In genomic region chr3:71050521-71051258, GRCh38 we compare ENCODE assay signal across 8 cellular contexts.
DNase-seq lines count a peak whose midpoint lies in the region; ATAC-seq lines count a peak whose summit lies in the region.

No MANE protein-coding gene starts in this region.

- H3K27me3 ChIP-seq in right cardiac atrium (ENCODE audit: control insufficient read depth, insufficient read depth), result no peaks in the 10 kb centered on the region

- no peaks in the 10 kb centered on the region for H3K9me3 ChIP-seq in right cardiac atrium (ENCODE audit: control insufficient read depth, low read length)

- H3K4me1 Mint-ChIP-seq in activated T-cell treated with anti-CD3 and anti-CD28 coated beads, Interleukin-2, amount 50 U/mL, for 72 hours (ENCODE audit: low read depth), result peaks cover 68% of the 10 kb centered on the region

- H3K27me3 Mint-ChIP-seq in activated T-cell treated with anti-CD3 and anti-CD28 coated beads, Interleukin-2, amount 50 U/mL, for 72 hours (ENCODE audit: low read depth), result no peaks in the 10 kb centered on the region

- H3K9me3 Mint-ChIP-seq in activated T-cell treated with anti-CD3 and anti-CD28 coated beads, Interleukin-2, amount 50 U/mL, for 72 hours, result no peaks in the 10 kb centered on the region

- H3K4me3 Mint-ChIP-seq in activated T-cell treated with anti-CD3 and anti-CD28 coated beads, Interleukin-2, amount 50 U/mL, for 72 hours, result peak overlapping the region; percentile 69 to 85

- peak; percentile 91 to 93 for ATAC-seq in activated CD4-positive, CD25-positive, alpha-beta regulatory T cell treated with anti-CD3 and anti-CD28 coated beads, Interleukin-2, amount 50 U/mL, for 24 hours
- ATAC-seq in activated T-cell treated with anti-CD3 and anti-CD28 coated beads, Interleukin-2, amount 50 U/mL, for 72 hours (replicated peaks in 1 of 2), result peak; percentile 87 to 93
- no peak for ATAC-seq in right cardiac atrium
- ATAC-seq in HG02763 (IDR thresholded peaks at IDR 0.05; ENCODE audit: unreplicated experiment), result no peak
- no peak for ATAC-seq in HG02938 (IDR thresholded peaks at IDR 0.05; ENCODE audit: unreplicated experiment)

- H3K27ac ChIP-seq in right cardiac atrium (ENCODE audit: low read length) (peak overlapping the region; percentile 51), substantia nigra (ENCODE audit: low read depth, low read length, poor library complexity, severe bottlenecking) (peak overlapping the region; percentile 86)

- WGBS in right cardiac atrium, result 49% methylated on average over 6 of the region's 6 CpGs

- DNase-seq in activated CD4-positive, CD25-positive, alpha-beta regulatory T cell (lab: John Stamatoyannopoulos, UW), result no peak
- peak; percentile 55 to 63 for DNase-seq in activated T-cell treated with anti-CD3 and anti-CD28 coated beads, Interleukin-2, amount 50 U/mL, for 72 hours
- DNase-seq in right cardiac atrium, result no peak
- DNase-seq in substantia nigra (lab: John Stamatoyannopoulos, UW), result peak in 18 of 49 donors; percentile 7 to 71 (median 24)
- DNase-seq in HuH-7.5 (ENCODE audit: low spot score), result no peak

- intact Hi-C loops in right cardiac atrium (cut with DNase I), result no loop called here

- H3K27ac Mint-ChIP-seq in activated T-cell treated with anti-CD3 and anti-CD28 coated beads, Interleukin-2, amount 50 U/mL, for 72 hours, result peak overlapping the region; percentile 92

- H3K36me3 Mint-ChIP-seq in activated T-cell treated with anti-CD3 and anti-CD28 coated beads, Interleukin-2, amount 50 U/mL, for 72 hours (ENCODE audit: insufficient read depth in 2 of 2), result peaks cover 28 to 47% of the 10 kb centered on the region in 2 donors

- no peak overlapping the region for H3K4me3 ChIP-seq in right cardiac atrium (ENCODE audit: low read length)

- peaks cover 24% of the 10 kb centered on the region for H3K4me1 ChIP-seq in right cardiac atrium (ENCODE audit: control insufficient read depth, insufficient read depth, low read length)

Comparison
In these comparisons a context has a peak if more than half of its experiments do, and no peak if none do; other contexts are left out.
1. ATAC-seq: peak in activated CD4-positive, CD25-positive, alpha-beta regulatory T cell treated with anti-CD3 and anti-CD28 coated beads, Interleukin-2, amount 50 U/mL, for 24 hours (2 of 2) and activated T-cell treated with anti-CD3 and anti-CD28 coated beads, Interleukin-2, amount 50 U/mL, for 72 hours (2 of 2); none in right cardiac atrium (0 of 2), HG02763 (single experiment) and HG02938 (single experiment).
2. DNase-seq: peak in activated T-cell treated with anti-CD3 and anti-CD28 coated beads, Interleukin-2, amount 50 U/mL, for 72 hours (2 of 2); none in activated CD4-positive, CD25-positive, alpha-beta regulatory T cell (0 of 4), right cardiac atrium (0 of 3) and HuH-7.5 (single experiment).